8 cellular contexts compared by ENCODE assay signal in the genomic region with DNA sequence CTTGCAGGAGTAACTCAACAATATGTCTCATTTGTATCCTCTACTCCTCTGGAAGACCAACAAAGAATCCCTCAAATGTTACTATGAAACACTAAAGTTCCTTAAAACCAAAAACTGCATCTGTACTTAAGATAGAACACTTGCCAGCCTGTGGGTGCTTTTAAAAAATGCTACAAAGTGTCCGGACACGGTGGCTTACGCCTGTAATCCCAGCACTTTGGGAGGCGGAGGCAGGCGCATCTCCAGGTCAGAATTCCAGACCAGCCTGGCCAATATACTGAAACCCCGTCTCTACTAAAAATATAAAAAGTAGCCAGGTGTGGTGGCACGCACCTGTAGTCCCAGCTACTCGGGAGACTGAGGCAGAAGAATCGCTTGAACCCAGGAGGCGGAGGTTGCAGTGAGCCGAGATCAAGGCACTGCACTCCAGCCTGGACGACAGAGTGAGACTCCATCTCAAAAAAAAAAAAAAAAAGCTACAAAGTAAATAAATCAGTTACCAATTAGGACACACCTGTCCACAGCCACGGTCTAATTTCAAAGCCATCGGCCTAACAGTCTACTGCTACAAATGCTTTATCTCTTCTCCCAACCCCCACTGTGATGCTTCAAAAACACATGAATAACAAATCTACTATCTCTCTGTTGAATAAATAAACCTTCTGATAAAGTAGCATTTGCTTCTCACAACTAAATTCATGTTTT. TPM values are rescaled to one million over a fixed set of nuclear protein-coding genes. Genes with fewer than 3 reads are reported as not detected.
DNase-seq lines count a peak whose midpoint lies in the region; TF ChIP-seq lines count a peak whose summit lies in the region.
"Not testable (repeated sequence)": the region's sequence is repeated elsewhere in the genome, so short reads cannot be mapped to it uniquely, and the experiment has no call there.

No MANE protein-coding gene starts in this region.

- intact Hi-C loops in Caco-2 (cut with micrococcal nuclease; ENCODE audit: unreplicated experiment); activated CD4-positive, alpha-beta memory T cell treated with anti-CD3 and anti-CD28 coated beads for 36 hours (cut with micrococcal nuclease); stomach (cut with DNase I; ENCODE audit: low total_unique reads): not testable (repeated sequence)
- intact Hi-C loops in mammary epithelial cell (cut with micrococcal nuclease): loop anchor here (5.0 kb wide), 1 partner anchor 55 kb away; no protein-coding TSS in a partner anchor

- POLR2A ChIA-PET in Caco-2 (lab: Charles Lee): not testable (repeated sequence)
- POLR2A ChIA-PET in activated CD4-positive, alpha-beta memory T cell treated with anti-CD3 and anti-CD28 coated beads for 36 hours (lab: Charles Lee): interaction anchor here (0.8 kb wide), 1 partner anchor 53 kb away, joined by 4 read pairs; no protein-coding TSS in a partner anchor

- H3K27ac ChIP-seq in mammary epithelial cell (ENCODE audit: insufficient read depth, low read depth, low read length) (peak overlapping the region; percentile 97), stomach (peak overlapping the region; percentile 30 to 96 (median 94))
- not testable (repeated sequence) for H3K27ac ChIP-seq in iPS-20b (ENCODE audit: low read length)

- not testable (repeated sequence) for TF ChIP-seq EP300 in stomach (IDR thresholded peaks at IDR 0.05)

- H3K36me3 Mint-ChIP-seq in Caco-2 (ENCODE audit: insufficient read depth, unreplicated experiment) (peaks cover 32% of the 10 kb centered on the region), nephron progenitor cell (ENCODE audit: low read depth) (peaks cover 34% of the 10 kb centered on the region)
- H3K36me3 Mint-ChIP-seq in IgD-negative memory B cell: not testable (repeated sequence)
- H3K36me3 Mint-ChIP-seq in activated CD4-positive, alpha-beta memory T cell treated with anti-CD3 and anti-CD28 coated beads for 36 hours: peaks cover 35% of the 10 kb centered on the region

- H3K79me2 ChIP-seq in mammary epithelial cell (ENCODE audit: insufficient read depth, low read length): peaks cover 82% of the 10 kb centered on the region

- peak overlapping the region; percentile 94 for H3K4me3 Mint-ChIP-seq in Caco-2 (ENCODE audit: unreplicated experiment)
- peak overlapping the region in 3 of 4 donors; percentile 58 to 98 (median 96) for H3K4me3 Mint-ChIP-seq in IgD-negative memory B cell
- peak overlapping the region; percentile 98 for H3K4me3 Mint-ChIP-seq in activated CD4-positive, alpha-beta memory T cell treated with anti-CD3 and anti-CD28 coated beads for 36 hours
- peak overlapping the region; percentile 99 for H3K4me3 Mint-ChIP-seq in nephron progenitor cell

- DNase-seq in Caco-2: peak; percentile 19 to 42
- peak; percentile 82 for DNase-seq in NCI-H69 (lab: John Stamatoyannopoulos, UW)
- DNase-seq in activated CD4-positive, alpha-beta memory T cell treated with anti-CD3 and anti-CD28 coated beads for 36 hours; mammary epithelial cell; nephron progenitor cell; stomach: not testable (repeated sequence)

- not testable (repeated sequence) for BruUV-seq in Caco-2 (replicated peaks; lab: Mats Ljungman, UMichigan); mammary epithelial cell (replicated peaks; lab: Mats Ljungman, UMichigan)

- H3K4me3 ChIP-seq in Caco-2 (ENCODE audit: low read depth, low read length): not testable (repeated sequence)
- peak overlapping the region; percentile 70 to 72 (median 71) for H3K4me3 ChIP-seq in mammary epithelial cell (replicated peaks in 1 of 3; ENCODE audit: insufficient read depth in 1 of 3, low read depth in 2 of 3, low read length in 3 of 3)
- peak overlapping the region; percentile 98 for H3K4me3 ChIP-seq in iPS-20b (ENCODE audit: low read length)
- peak overlapping the region in 3 of 4 donors; percentile 64 to 76 (median 73) for H3K4me3 ChIP-seq in stomach

- H3K27me3 Mint-ChIP-seq in Caco-2 (ENCODE audit: insufficient read depth, unreplicated experiment); IgD-negative memory B cell; activated CD4-positive, alpha-beta memory T cell treated with anti-CD3 and anti-CD28 coated beads for 36 hours; nephron progenitor cell (ENCODE audit: low read depth, poor library complexity): not testable (repeated sequence)

- dilution Hi-C loops in mammary epithelial cell (cut with HindIII; ENCODE audit: low sequenced_read_pairs): loop anchor here (5.0 kb wide), 3 partner anchors 50 to 95 kb away; no protein-coding TSS in a partner anchor

- peak overlapping the region; percentile 95 for H3K4me2 ChIP-seq in mammary epithelial cell (ENCODE audit: insufficient read depth, low read depth, low read length)

- not testable (repeated sequence) for H3K9me3 Mint-ChIP-seq in Caco-2 (ENCODE audit: unreplicated experiment); IgD-negative memory B cell; activated CD4-positive, alpha-beta memory T cell treated with anti-CD3 and anti-CD28 coated beads for 36 hours; nephron progenitor cell

- not testable (repeated sequence) for H3K27ac Mint-ChIP-seq in Caco-2 (ENCODE audit: unreplicated experiment); nephron progenitor cell
- H3K27ac Mint-ChIP-seq in IgD-negative memory B cell: peak overlapping the region; percentile 53 to 100 (median 97)
- H3K27ac Mint-ChIP-seq in activated CD4-positive, alpha-beta memory T cell treated with anti-CD3 and anti-CD28 coated beads for 36 hours: peak overlapping the region; percentile 100

- not testable (repeated sequence) for H2AFZ ChIP-seq in mammary epithelial cell (ENCODE audit: low read depth, low read length)

- peaks cover 23% of the 10 kb centered on the region for H4K20me1 ChIP-seq in mammary epithelial cell (ENCODE audit: insufficient read depth, low read length)

- peaks cover 15% of the 10 kb centered on the region; the same call in 1 of the 2 replicates for H3K4me1 ChIP-seq in Caco-2
- peaks cover 18% of the 10 kb centered on the region for H3K4me1 ChIP-seq in mammary epithelial cell (ENCODE audit: insufficient read depth, low read length)
- H3K4me1 ChIP-seq in iPS-20b (ENCODE audit: insufficient read depth, low read length): peaks cover 11% of the 10 kb centered on the region
- peaks cover 34 to 74% (median 55%) of the 10 kb centered on the region in 4 donors for H3K4me1 ChIP-seq in stomach

- H3K4me1 Mint-ChIP-seq in Caco-2 (ENCODE audit: low read depth, unreplicated experiment): not testable (repeated sequence)
- H3K4me1 Mint-ChIP-seq in IgD-negative memory B cell (peaks cover 38 to 43% (median 41%) of the 10 kb centered on the region in 3 donors), nephron progenitor cell (peaks cover 36% of the 10 kb centered on the region)
- H3K4me1 Mint-ChIP-seq in activated CD4-positive, alpha-beta memory T cell treated with anti-CD3 and anti-CD28 coated beads for 36 hours (ENCODE audit: low read depth): peaks cover 47% of the 10 kb centered on the region

- H3K36me3 ChIP-seq in Caco-2 (ENCODE audit: control insufficient read depth, insufficient read depth, low read length); mammary epithelial cell (ENCODE audit: insufficient read depth, low read length): not testable (repeated sequence)
- H3K36me3 ChIP-seq in iPS-20b (ENCODE audit: insufficient read depth, low read depth, low read length) (peaks cover 22% of the 10 kb centered on the region), stomach (peaks cover 15 to 24% (median 21%) of the 10 kb centered on the region in 4 donors)

- 56% methylated on average over 13 of the region's 14 CpGs for WGBS in mammary epithelial cell (ENCODE audit: low coverage, missing lambda C conversion rate)
- WGBS in stomach, 5 donors: 37 to 54% (median 39%) methylated on average over 14 of the region's 14 CpGs

- not testable (repeated sequence) for TF ChIP-seq POLR2A in stomach (IDR thresholded peaks at IDR 0.05)

- H3K9me3 ChIP-seq in Caco-2; mammary epithelial cell (replicated peaks; ENCODE audit: insufficient read depth, low read length); iPS-20b (ENCODE audit: insufficient read depth, low read depth, low read length); stomach: not testable (repeated sequence)

- CTCF ChIA-PET in Caco-2 (lab: Charles Lee); mammary epithelial cell (lab: Charles Lee; ENCODE audit: low non-redundant PET): not testable (repeated sequence)
- CTCF ChIA-PET in activated CD4-positive, alpha-beta memory T cell treated with anti-CD3 and anti-CD28 coated beads for 36 hours (lab: Charles Lee): interaction anchor here (0.5 to 0.6 kb wide), 2 partner anchors 121 to 205 kb away, joined by 3 to 4 read pairs; no protein-coding TSS in a partner anchor

- not testable (repeated sequence) for TF ChIP-seq CTCF in Caco-2 (IDR thresholded peaks at IDR 0.05; ENCODE audit: insufficient read depth in 1 of 2, low read depth in 1 of 2, low read length in 1 of 2, severe bottlenecking in 1 of 2, unreplicated experiment in 1 of 2); mammary epithelial cell (conservative IDR thresholded peaks at IDR 0.05 in 1 of 2, IDR thresholded peaks at IDR 0.05 in 1 of 2; ENCODE audit: extremely low read depth in 1 of 2, insufficient read depth in 1 of 2, low read depth in 1 of 2, low read length in 2 of 2); nephron progenitor cell (IDR thresholded peaks at IDR 0.05); stomach (IDR thresholded peaks at IDR 0.05)

- not testable (repeated sequence) for H3K27me3 ChIP-seq in Caco-2 (replicated peaks; ENCODE audit: control insufficient read depth, insufficient read depth, low read length); mammary epithelial cell (ENCODE audit: insufficient read depth, low read length); iPS-20b (ENCODE audit: insufficient read depth, low read length); stomach

- in situ Hi-C loops in mammary epithelial cell (cut with MboI; ENCODE audit: low sequenced_read_pairs in 2 of 2): not testable (repeated sequence)

- peak overlapping the region; percentile 99 for H3K9ac ChIP-seq in mammary epithelial cell (ENCODE audit: insufficient read depth, low read length)
- peak overlapping the region; percentile 100; the same call in 1 of the 2 replicates for H3K9ac ChIP-seq in iPS-20b (ENCODE audit: low read depth, low read length)

RNA-seq across cellular contexts. Expression of a gene that starts 3.2 kb away (rescaled TPM):
- total RNA-seq in Caco-2 (2022) (92.3 and 93.7 TPM in 2 replicates), mammary epithelial cell (100 to 1,000 TPM in 1 of 2 donors, 10 to 100 TPM in 1; 91.2 to 107 TPM), stomach (100 to 1,000 TPM in 2 of 5 donors, 10 to 100 TPM in 3; 69.6 to 126 (median 98.2) TPM)
- polyA plus RNA-seq in IgD-negative memory B cell (88.0 TPM), mammary epithelial cell (94.7 TPM), stomach (10 to 100 TPM; 12.9 to 24.1 (median 15.4) TPM)
- 10 to 100 TPM; 77.8 to 80.5 TPM for total RNA-seq in activated CD4-positive, alpha-beta memory T cell treated with anti-CD3 and anti-CD28 coated beads for 36 hours
- polyA minus RNA-seq in mammary epithelial cell: 265 TPM
